In the genomic region with DNA sequence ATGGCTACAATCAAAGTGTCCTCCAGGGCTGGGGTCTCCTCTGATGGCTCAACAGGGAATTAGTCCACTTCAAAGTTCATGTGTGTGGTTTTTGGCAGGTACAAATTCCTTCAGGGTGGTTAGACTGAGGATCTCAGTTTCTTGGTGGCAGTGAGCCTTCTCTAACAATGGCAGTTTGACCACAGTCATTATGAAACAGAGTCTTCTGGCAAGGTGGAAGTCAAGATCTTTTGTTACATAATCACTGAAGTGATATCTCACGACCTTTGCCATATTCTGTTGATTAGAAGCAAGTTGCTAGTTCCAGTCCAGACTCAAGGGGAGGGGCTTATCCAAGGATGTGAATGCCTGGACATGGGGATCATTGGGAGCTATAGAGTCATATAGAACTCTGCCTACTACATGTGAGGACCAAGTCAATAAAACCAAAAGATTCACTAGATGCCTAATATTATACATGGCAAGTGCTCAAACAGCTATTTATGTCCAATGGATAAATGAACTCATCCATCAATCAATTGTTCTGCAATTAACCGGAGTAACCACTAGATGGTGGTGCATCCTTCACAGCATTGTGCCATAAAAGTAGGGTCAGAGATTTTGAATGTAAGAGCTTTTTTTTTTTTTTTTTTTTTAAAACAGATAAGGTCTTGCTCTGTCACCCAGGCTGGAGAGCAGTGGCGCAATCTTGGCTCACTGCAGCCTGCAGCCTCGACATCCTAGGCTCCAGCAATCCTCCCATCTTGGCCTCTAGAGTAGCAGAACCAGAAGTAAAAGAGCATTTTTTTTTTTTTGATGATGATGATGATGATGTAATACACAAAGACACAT, we compare ENCODE assay signal across 9 cellular contexts.
DNase-seq lines count a peak whose midpoint lies in the region; ATAC-seq, FAIRE-seq and TF ChIP-seq lines count a peak whose summit lies in the region.
"Had no signal": no experiment of that assay in that cellular context is flagged by ENCODE, and none has a peak within 500 bp of the region (broad histone marks: within the 10 kb centered on the region; RNA-seq: fewer than 3 reads in every experiment).

No MANE protein-coding gene starts in this region.

- WGBS in transverse colon (ENCODE audit: low coverage in 1 of 2), 2 donors: 0 to 15% methylated on average over 3 to 4 of the region's 4 CpGs
- WGBS in ovary, 3 donors: 42 to 57% (median 52%) methylated on average over 4 of the region's 4 CpGs

- TF ChIP-seq EP300 in transverse colon (IDR thresholded peaks at IDR 0.05; ENCODE audit: low read depth) (no peak), ovary (IDR thresholded peaks at IDR 0.05) (no peak)

- DNase-seq in AG20443 (ENCODE audit: low spot score) (peak; percentile 42), GM12891 (ENCODE audit: insufficient read length, low spot score) (no peak), NB4 (ENCODE audit: low read depth) (peak; percentile 74), SKM-1 treated with dmso at 0.1 percent for 144 hours (lab: John Stamatoyannopoulos, UW; ENCODE audit: unreplicated experiment) (peak; percentile 91), fibroblast of the aortic adventitia (ENCODE audit: low read depth) (peak; percentile 64), transverse colon (no peak), ovary (no peak)

- H3K9me3 ChIP-seq in transverse colon: no peaks in the 10 kb centered on the region
- no peaks in the 10 kb centered on the region for H3K9me3 ChIP-seq in ovary
- H3K9me3 ChIP-seq: SJSA1 had no signal

- TF ChIP-seq CTCF in NB4 (IDR thresholded peaks at IDR 0.05; ENCODE audit: low read depth, low read length): peak; percentile 64
- peak; percentile 60 for TF ChIP-seq CTCF in fibroblast of the aortic adventitia (IDR thresholded peaks at IDR 0.05; ENCODE audit: insufficient read depth, low read length)
- TF ChIP-seq CTCF in transverse colon (IDR thresholded peaks at IDR 0.05): peak in 4 of 5 experiments; percentile 24 to 43 (median 32)
- no peak for TF ChIP-seq CTCF in ovary (IDR thresholded peaks at IDR 0.05)

- H3K27me3 ChIP-seq in transverse colon (no peaks in the 10 kb centered on the region), ovary (no peaks in the 10 kb centered on the region)
- H3K27me3 ChIP-seq: SJSA1 had no signal

- H3K27ac ChIP-seq in transverse colon (no peak overlapping the region), ovary (no peak overlapping the region)
- H3K27ac ChIP-seq: SJSA1 had no signal

- ATAC-seq in HG02678 (IDR thresholded peaks at IDR 0.05; ENCODE audit: unreplicated experiment): peak; percentile 81

- in situ Hi-C loops in transverse colon (cut with MboI; ENCODE audit: low pct_ligation_motif_present in 1 of 4, low pct_unique_long_range_greater_than_20kb in 1 of 4, low sequenced_read_pairs in 3 of 4): no loop called here

- TF ChIP-seq POLR2A in GM12891 (IDR thresholded peaks at IDR 0.05; ENCODE audit: low read depth, low read length): no peak
- no peak for TF ChIP-seq POLR2A in NB4 (IDR thresholded peaks at IDR 0.05; ENCODE audit: extremely low read depth, insufficient read length)
- TF ChIP-seq POLR2A in transverse colon (IDR thresholded peaks at IDR 0.05): no peak
- TF ChIP-seq POLR2A in ovary (IDR thresholded peaks at IDR 0.05): no peak

- intact Hi-C loops in transverse colon (cut with DNase I; ENCODE audit: low total_unique reads): no loop called here
- intact Hi-C loops in ovary (cut with DNase I): no loop called here

- no peaks in the 10 kb centered on the region for H3K36me3 ChIP-seq in transverse colon
- H3K36me3 ChIP-seq in ovary: no peaks in the 10 kb centered on the region
- H3K36me3 ChIP-seq: SJSA1 had no signal

- FAIRE-seq in GM12891 (lab: Jason Lieb, UNC): peak; percentile 86

- H3K4me3 ChIP-seq in NB4 (ENCODE audit: low read depth, low read length) (no peak overlapping the region), fibroblast of the aortic adventitia (ENCODE audit: low read depth, low read length) (no peak overlapping the region), transverse colon (no peak overlapping the region), ovary (no peak overlapping the region)
- H3K4me3 ChIP-seq: SJSA1 had no signal

- H3K4me1 ChIP-seq in transverse colon (no peaks in the 10 kb centered on the region), ovary (ENCODE audit: insufficient read depth) (no peaks in the 10 kb centered on the region)
- H3K4me1 ChIP-seq: SJSA1 had no signal

TF ChIP-seq in GM12891, 5 proteins besides CTCF, POLR2A, EP300 and RAD21:
- TF ChIP-seq POLR2AphosphoS5 (IDR thresholded peaks at IDR 0.05; ENCODE audit: low read depth, low read length): no peak
- no peak for TF ChIP-seq SPI1 (IDR thresholded peaks at IDR 0.05; ENCODE audit: low read depth, low read length)
- no peak for TF ChIP-seq POU2F2 (IDR thresholded peaks at IDR 0.05; ENCODE audit: low read depth, low read length)
- no peak for TF ChIP-seq PAX5 (IDR thresholded peaks at IDR 0.05; ENCODE audit: insufficient read depth, low read length, severe bottlenecking)
- TF ChIP-seq TAF1 (IDR thresholded peaks at IDR 0.05; ENCODE audit: low read depth, low read length): no peak
TF ChIP-seq in GM12891: peak in this region for 0.

Comparison
In these comparisons a context has a peak if more than half of its experiments do, and no peak if none do; other contexts are left out.
1. DNase-seq: peak in AG20443 (single experiment), NB4 (single experiment), SKM-1 treated with dmso at 0.1 percent for 144 hours (single experiment) and fibroblast of the aortic adventitia (single experiment); none in GM12891 (single experiment), transverse colon (single experiment) and ovary (0 of 5).
2. CTCF ChIP-seq: peak in NB4 (single experiment), fibroblast of the aortic adventitia (single experiment) and transverse colon (4 of 5); none in ovary (0 of 3).